Comparison of ENCODE assay signal across 8 cellular contexts in genomic region chr9:136644343-136644592, GRCh38. TPM values are rescaled to one million over a fixed set of nuclear protein-coding genes. Genes with fewer than 3 reads are reported as not detected.
DNase-seq lines count a peak whose midpoint lies in the region; ATAC-seq, FAIRE-seq and TF ChIP-seq lines count a peak whose summit lies in the region.

No MANE protein-coding gene starts in this region.

- DNase-seq in NOMO-1 (lab: John Stamatoyannopoulos, UW; ENCODE audit: unreplicated experiment in 2 of 2) (peak; percentile 91 to 92), NOMO-1 treated with dmso at 0.1 percent for 144 hours (lab: John Stamatoyannopoulos, UW; ENCODE audit: unreplicated experiment) (no peak), WTC11 (ENCODE audit: low spot score) (no peak), kidney (peak; percentile 96), uterus (peak in 1 of 2 donors; percentile 78), T1000 (lab: John Stamatoyannopoulos, UW) (no peak), NCI-H2107 treated with DMSO at 0.1 percent for 48 hours (lab: John Stamatoyannopoulos, UW; ENCODE audit: unreplicated experiment) (no peak)
- no peak for DNase-seq in effector CD8-positive, alpha-beta T cell (lab: John Stamatoyannopoulos, UW)

- TF ChIP-seq POLR2A in uterus (IDR thresholded peaks at IDR 0.05): no peak

- no peak for ATAC-seq in WTC11

- no peak overlapping the region for H3K27ac Mint-ChIP-seq in WTC11

- peaks cover 0 to 14% of the 10 kb centered on the region in 2 donors for H3K4me1 ChIP-seq in kidney (ENCODE audit: control insufficient read depth in 1 of 2, insufficient read depth in 1 of 2, low read depth in 1 of 2, low read length in 2 of 2)
- H3K4me1 ChIP-seq in uterus: no peaks in the 10 kb centered on the region

- H3K4me3 ChIP-seq in kidney (ENCODE audit: low read length in 2 of 2) (peak overlapping the region in 1 of 2 donors; percentile 53), uterus (peak overlapping the region in 1 of 2 donors; percentile 4)

- peak overlapping the region; percentile 24 to 65 for H3K9ac ChIP-seq in kidney (ENCODE audit: low read length in 2 of 2)

- H3K27ac ChIP-seq in kidney (ENCODE audit: low read depth in 2 of 2, low read length in 2 of 2) (peak overlapping the region; percentile 69 to 82), uterus (peak overlapping the region; percentile 20 to 34)

- H3K4me3 Mint-ChIP-seq in WTC11: no peak overlapping the region

- H3K27me3 ChIP-seq in uterus: peaks cover 0 to 7% of the 10 kb centered on the region in 2 donors

- FAIRE-seq in kidney (lab: Jason Lieb, UNC): no peak

- no peaks in the 10 kb centered on the region for H3K4me1 Mint-ChIP-seq in WTC11

- no peaks in the 10 kb centered on the region for H3K36me3 Mint-ChIP-seq in WTC11

- no peaks in the 10 kb centered on the region for H3K9me3 ChIP-seq in kidney (ENCODE audit: control insufficient read depth in 1 of 2, low read length in 2 of 2)
- H3K9me3 ChIP-seq in uterus: no peaks in the 10 kb centered on the region

- H3K27me3 Mint-ChIP-seq in WTC11 (ENCODE audit: low read depth): 0 out of 2 replicates have a peak, but pooled peaks cover 6% of the 10 kb centered on the region

- POLR2A ChIA-PET in WTC11 (lab: Charles Lee): no interaction called here

- CTCF ChIA-PET in WTC11 (lab: Charles Lee): interaction anchor here (0.5 to 3.6 kb wide), 16 partner anchors 10 to 234 kb away, joined by 3 to 21 read pairs (median 4); partner anchors contain the start of genes ENTR1 and PMPCA

- TF ChIP-seq CTCF in WTC11 (IDR thresholded peaks at IDR 0.05) (no peak), kidney (IDR thresholded peaks at IDR 0.05; ENCODE audit: borderline replicate concordance, extremely low read depth, insufficient read depth) (no peak), uterus (IDR thresholded peaks at IDR 0.05) (no peak)

- H3K36me3 ChIP-seq in kidney (ENCODE audit: control insufficient read depth in 1 of 2, insufficient read depth in 2 of 2, low read length in 2 of 2): no peaks in the 10 kb centered on the region
- H3K36me3 ChIP-seq in uterus: no peaks in the 10 kb centered on the region

- intact Hi-C loops in kidney (cut with DNase I) (no loop called here), uterus (cut with DNase I; ENCODE audit: low total_unique reads) (no loop called here)

- H3K9me3 Mint-ChIP-seq in WTC11: no peaks in the 10 kb centered on the region

TF ChIP-seq in WTC11, 78 proteins besides CTCF, POLR2A, EP300 and RAD21:
- TF ChIP-seq HMGXB4 (CRISPR knock-in tag; IDR thresholded peaks at IDR 0.05) (0 out of 2 replicates have a peak, but pooled peaks have one; percentile 18), GRHL2 (CRISPR knock-in tag; IDR thresholded peaks at IDR 0.05; ENCODE audit: insufficient replicate concordance, severe bottlenecking) (no peak), USF1 (CRISPR knock-in tag; IDR thresholded peaks at IDR 0.05) (peak; percentile 66; the same call in 1 of the 2 replicates), ERG (CRISPR knock-in tag; IDR thresholded peaks at IDR 0.05) (no peak), USF2 (CRISPR knock-in tag; IDR thresholded peaks at IDR 0.05) (peak; percentile 67; the same call in 1 of the 2 replicates), ZNF423 (CRISPR knock-in tag; IDR thresholded peaks at IDR 0.05) (peak; percentile 69; the same call in 1 of the 2 replicates), FOXP1 (CRISPR knock-in tag; IDR thresholded peaks at IDR 0.05; ENCODE audit: borderline replicate concordance) (0 out of 2 replicates have a peak, but pooled peaks have one; percentile 13), IRF2 (CRISPR knock-in tag; IDR thresholded peaks at IDR 0.05; ENCODE audit: borderline replicate concordance, low read depth) (no peak), MAX (CRISPR knock-in tag; IDR thresholded peaks at IDR 0.05) (peak; percentile 81; the same call in 1 of the 2 replicates)

RNA-seq across cellular contexts. Expression of gene EGFL7, which starts 18.4 kb away (rescaled TPM):
- total RNA-seq in WTC11 (2021) (54.6 to 64.9 TPM (median 62.8 TPM) in 3 replicates), kidney (140 TPM), uterus (1,000 to 10,000 TPM in 1 of 4 donors, 100 to 1,000 TPM in 3; 119 to 1,791 (median 307) TPM)
- polyA plus RNA-seq in kidney (ENCODE audit: insufficient read depth, low read depth, low replicate concordance): 137 TPM

RNA-seq across cellular contexts. Expression of gene AGPAT2, which starts 43.0 kb away (rescaled TPM):
- 40.2 to 42.2 TPM (median 41.2 TPM) in 3 replicates for total RNA-seq in WTC11 (2021)
- total RNA-seq in kidney: 83.6 TPM
- 73.4 TPM for polyA plus RNA-seq in kidney (ENCODE audit: insufficient read depth, low read depth, low replicate concordance)
- total RNA-seq in uterus: 10 to 100 TPM; 22.7 to 45.1 (median 38.6) TPM

Comparison
In these comparisons a context has a peak if more than half of its experiments do, and no peak if none do; other contexts are left out.
1. DNase-seq: peak in NOMO-1 (2 of 2) and kidney (single experiment); none in NOMO-1 treated with dmso at 0.1 percent for 144 hours (single experiment), WTC11 (single experiment), T1000 (single experiment), NCI-H2107 treated with DMSO at 0.1 percent for 48 hours (single experiment) and effector CD8-positive, alpha-beta T cell (single experiment).